ENCODE assay signal across 22 cellular contexts in genomic region chr2:203510256-203510940, GRCh38. TPM values are rescaled to one million over a fixed set of nuclear protein-coding genes. Genes with fewer than 3 reads are reported as not detected.
DNase-seq lines count a peak whose midpoint lies in the region; ATAC-seq and FAIRE-seq lines count a peak whose summit lies in the region.
"Had no signal": no experiment of that assay in that cellular context is flagged by ENCODE, and none has a peak within 500 bp of the region (broad histone marks: within the 10 kb centered on the region; RNA-seq: fewer than 3 reads in every experiment).

No MANE protein-coding gene starts in this region.

- no peak overlapping the region for H3K9ac ChIP-seq in GM23248
- H3K9ac ChIP-seq: SK-N-SH had no signal

- no peak overlapping the region for H3K27ac Mint-ChIP-seq in effector memory CD8-positive, alpha-beta T cell
- no peak overlapping the region for H3K27ac Mint-ChIP-seq in activated T-helper 2 cell treated with anti-CD3 and anti-CD28 coated beads, Interferon-gamma antibody, Interleukin-2, Interleukin-4, amounts not matched to agents 10 μg/mL and 5 μg/mL and 100 μg/mL, durations not matched to agents 14 hours and 24 hours and 36 hours
- H3K27ac Mint-ChIP-seq: IgD-negative memory B cell had no signal

- ATAC-seq in effector memory CD8-positive, alpha-beta T cell (replicated peaks), result no peak
- ATAC-seq: GM12878, HCT116 had no signal

- no peaks in the 10 kb centered on the region for H3K9me2 ChIP-seq in GM23248 (ENCODE audit: insufficient read depth)
- H3K9me2 ChIP-seq: SK-N-SH had no signal

- intact Hi-C loops in activated T-helper 2 cell treated with anti-CD3 and anti-CD28 coated beads, Interferon-gamma antibody, Interleukin-2, Interleukin-4, amounts not matched to agents 10 μg/mL and 5 μg/mL and 100 μg/mL, durations not matched to agents 14 hours and 24 hours and 36 hours (cut with micrococcal nuclease), result no loop called here

- H4K20me1 ChIP-seq in GM23248 (ENCODE audit: insufficient read depth), result peaks cover 66% of the 10 kb centered on the region

- peaks cover 27% of the 10 kb centered on the region for H3K4me1 ChIP-seq in GM23248 (ENCODE audit: insufficient read depth)
- peaks cover 3 to 5% of the 10 kb centered on the region in 2 donors for H3K4me1 ChIP-seq in small intestine (ENCODE audit: control insufficient read depth in 2 of 2, insufficient read depth in 1 of 2, low read depth in 1 of 2, low read length in 1 of 2)

- DNase-seq in GM23248 (no peak), HuH-7 (ENCODE audit: low spot score) (peak; percentile 22), iPS-NIHi11 (ENCODE audit: low spot score) (peak; percentile 22), small intestine (no peak)
- no peak for DNase-seq in activated CD8-positive, alpha-beta memory T cell treated with anti-CD3 and anti-CD28 coated beads, Interleukin-2, amount 50 U/mL, for 48 hours
- no peak for DNase-seq in effector memory CD8-positive, alpha-beta T cell
- DNase-seq in activated T-helper 2 cell treated with anti-CD3 and anti-CD28 coated beads, Interferon-gamma antibody, Interleukin-2, Interleukin-4, amounts not matched to agents 10 μg/mL and 5 μg/mL and 100 μg/mL, durations not matched to agents 14 hours and 24 hours and 36 hours (ENCODE audit: low spot score), result no peak
- DNase-seq: DMS79; NCI-H1105 treated with DMSO at 0.1 percent for 48 hours; NCI-H2029 treated with DMSO at 0.1 percent for 48 hours; NCI-H226; NCI-H510A treated with DMSO at 0.1 percent for 48 hours; NCI-H748 treated with DMSO at 0.1 percent for 48 hours; NK-92 treated with Interleukin-12 subunit alpha and Interleukin-12 subunit beta, amount 100 ng/mL, for 24 hours; SIG-M5 had no signal

- no peaks in the 10 kb centered on the region for H3K9me3 Mint-ChIP-seq in effector memory CD8-positive, alpha-beta T cell
- peaks cover 5% of the 10 kb centered on the region for H3K9me3 Mint-ChIP-seq in activated T-helper 2 cell treated with anti-CD3 and anti-CD28 coated beads, Interferon-gamma antibody, Interleukin-2, Interleukin-4, amounts not matched to agents 10 μg/mL and 5 μg/mL and 100 μg/mL, durations not matched to agents 14 hours and 24 hours and 36 hours
- H3K9me3 Mint-ChIP-seq: IgD-negative memory B cell had no signal

- peaks cover 3% of the 10 kb centered on the region for H3K36me3 Mint-ChIP-seq in effector memory CD8-positive, alpha-beta T cell (ENCODE audit: insufficient read depth)
- peaks cover 4% of the 10 kb centered on the region for H3K36me3 Mint-ChIP-seq in activated T-helper 2 cell treated with anti-CD3 and anti-CD28 coated beads, Interferon-gamma antibody, Interleukin-2, Interleukin-4, amounts not matched to agents 10 μg/mL and 5 μg/mL and 100 μg/mL, durations not matched to agents 14 hours and 24 hours and 36 hours (ENCODE audit: low read depth)
- H3K36me3 Mint-ChIP-seq: CD14-positive monocyte, IgD-negative memory B cell had no signal

- peaks cover 99% of the 10 kb centered on the region for H3K79me2 ChIP-seq in GM23248 (ENCODE audit: insufficient read depth)

- no peaks in the 10 kb centered on the region for H3K9me3 ChIP-seq in GM23248 (ENCODE audit: low read depth)
- no peaks in the 10 kb centered on the region for H3K9me3 ChIP-seq in small intestine (ENCODE audit: control insufficient read depth, low read depth)
- H3K9me3 ChIP-seq: SK-N-SH had no signal

- peak overlapping the region; percentile 5 for H3K4me2 ChIP-seq in GM23248 (ENCODE audit: unreplicated experiment)
- H3K4me2 ChIP-seq: SK-N-SH had no signal

- WGBS in GM23248 (ENCODE audit: low coverage in 1 of 2, low lambda C conversion rate in 2 of 2, missing lambda C conversion rate in 2 of 2), 2 experiments, result 97% methylated on average over 2 of the region's 2 CpGs
- WGBS in small intestine, 3 donors, result 13 to 62% (median 35%) methylated on average over 2 of the region's 2 CpGs

- no peak for FAIRE-seq in small intestine (lab: Jason Lieb, UNC)
- FAIRE-seq: A204.1, GM12878, HTR-8/SVneo had no signal

- H3K27ac ChIP-seq in GM23248, result no peak overlapping the region
- H3K27ac ChIP-seq in small intestine (ENCODE audit: low read depth in 1 of 2, low read length in 1 of 2), result peak overlapping the region; percentile 50 to 74

- H3K4me1 Mint-ChIP-seq in effector memory CD8-positive, alpha-beta T cell (ENCODE audit: low read depth in 2 of 2), result no peaks in the 10 kb centered on the region
- H3K4me1 Mint-ChIP-seq in activated T-helper 2 cell treated with anti-CD3 and anti-CD28 coated beads, Interferon-gamma antibody, Interleukin-2, Interleukin-4, amounts not matched to agents 10 μg/mL and 5 μg/mL and 100 μg/mL, durations not matched to agents 14 hours and 24 hours and 36 hours (ENCODE audit: low read depth), result no peaks in the 10 kb centered on the region
- H3K4me1 Mint-ChIP-seq: IgD-negative memory B cell had no signal

- no peak overlapping the region for H3K4me3 ChIP-seq in GM23248
- H3K4me3 ChIP-seq in small intestine (ENCODE audit: low read depth in 1 of 2, low read length in 2 of 2), result no peak overlapping the region
- H3K4me3 ChIP-seq: GM12878 had no signal

- H2AFZ ChIP-seq in GM23248, result no peak overlapping the region

- H3K27me3 ChIP-seq in GM23248 (replicated peaks; ENCODE audit: insufficient read depth) (no peaks in the 10 kb centered on the region), small intestine (ENCODE audit: control insufficient read depth in 2 of 2, insufficient read depth in 2 of 2, low read length in 2 of 2) (no peaks in the 10 kb centered on the region)

- H3K27me3 Mint-ChIP-seq in effector memory CD8-positive, alpha-beta T cell, result peaks cover 0 to 9% of the 10 kb centered on the region in 2 donors
- peaks cover 2% of the 10 kb centered on the region for H3K27me3 Mint-ChIP-seq in activated T-helper 2 cell treated with anti-CD3 and anti-CD28 coated beads, Interferon-gamma antibody, Interleukin-2, Interleukin-4, amounts not matched to agents 10 μg/mL and 5 μg/mL and 100 μg/mL, durations not matched to agents 14 hours and 24 hours and 36 hours (ENCODE audit: low read depth)

- no peak overlapping the region for H3K4me3 Mint-ChIP-seq in effector memory CD8-positive, alpha-beta T cell
- no peak overlapping the region for H3K4me3 Mint-ChIP-seq in activated T-helper 2 cell treated with anti-CD3 and anti-CD28 coated beads, Interferon-gamma antibody, Interleukin-2, Interleukin-4, amounts not matched to agents 10 μg/mL and 5 μg/mL and 100 μg/mL, durations not matched to agents 14 hours and 24 hours and 36 hours (ENCODE audit: low read depth)
- H3K4me3 Mint-ChIP-seq: CD14-positive monocyte, IgD-negative memory B cell had no signal

- in situ Hi-C loops in GM23248 (cut with MboI), result no loop called here

- H3K36me3 ChIP-seq in GM23248 (ENCODE audit: low read depth) (peaks cover 12% of the 10 kb centered on the region), small intestine (ENCODE audit: control insufficient read depth in 2 of 2, insufficient read depth in 2 of 2, low read length in 2 of 2) (peaks cover 0 to 2% of the 10 kb centered on the region in 2 donors)

- peaks cover 60% of the 10 kb centered on the region for H3F3A ChIP-seq in GM23248 (ENCODE audit: insufficient read depth)

RNA-seq across cellular contexts. Expression of gene RAPH1, which starts 24.7 kb away (rescaled TPM):
- total RNA-seq in GM23248 (2014; rRNA removed; shearing (Covaris generic)), result 83.9 and 144 TPM in 2 replicates
- polyA plus RNA-seq in GM23248 (2016; fragmentation: Nextera tagmentation; extraction: Ambion mirVana) (36.9 and 38.8 TPM in 2 replicates), small intestine (1 to 10 TPM; 6.2 to 6.9 (median 6.8) TPM)
- total RNA-seq in activated T-helper 2 cell treated with anti-CD3 and anti-CD28 coated beads, Interferon-gamma antibody, Interleukin-2, Interleukin-4, amounts not matched to agents 10 μg/mL and 5 μg/mL and 100 μg/mL, durations not matched to agents 14 hours and 24 hours and 36 hours, result 2.8 and 4.6 TPM in 2 replicates
- polyA plus RNA-seq: IgD-negative memory B cell had no signal

Comparison
In these comparisons a context has a peak if more than half of its experiments do, and no peak if none do; other contexts are left out.
1. DNase-seq: peak in HuH-7 (single experiment) and iPS-NIHi11 (single experiment); none in GM23248 (single experiment), small intestine (single experiment), activated CD8-positive, alpha-beta memory T cell treated with anti-CD3 and anti-CD28 coated beads, Interleukin-2, amount 50 U/mL, for 48 hours (single experiment), effector memory CD8-positive, alpha-beta T cell (0 of 3) and activated T-helper 2 cell treated with anti-CD3 and anti-CD28 coated beads, Interferon-gamma antibody, Interleukin-2, Interleukin-4, amounts not matched to agents 10 μg/mL and 5 μg/mL and 100 μg/mL, durations not matched to agents 14 hours and 24 hours and 36 hours (single experiment).
2. RNA of gene RAPH1, which starts 24.7 kb away (total RNA-seq): 83.9 to 144 TPM in GM23248; 2.8 to 4.6 TPM in activated T-helper 2 cell treated with anti-CD3 and anti-CD28 coated beads, Interferon-gamma antibody, Interleukin-2, Interleukin-4, amounts not matched to agents 10 μg/mL and 5 μg/mL and 100 μg/mL, durations not matched to agents 14 hours and 24 hours and 36 hours; every median in the first group is over 10 times any median in the second.